8 cellular contexts compared by ENCODE assay signal in the genomic region with DNA sequence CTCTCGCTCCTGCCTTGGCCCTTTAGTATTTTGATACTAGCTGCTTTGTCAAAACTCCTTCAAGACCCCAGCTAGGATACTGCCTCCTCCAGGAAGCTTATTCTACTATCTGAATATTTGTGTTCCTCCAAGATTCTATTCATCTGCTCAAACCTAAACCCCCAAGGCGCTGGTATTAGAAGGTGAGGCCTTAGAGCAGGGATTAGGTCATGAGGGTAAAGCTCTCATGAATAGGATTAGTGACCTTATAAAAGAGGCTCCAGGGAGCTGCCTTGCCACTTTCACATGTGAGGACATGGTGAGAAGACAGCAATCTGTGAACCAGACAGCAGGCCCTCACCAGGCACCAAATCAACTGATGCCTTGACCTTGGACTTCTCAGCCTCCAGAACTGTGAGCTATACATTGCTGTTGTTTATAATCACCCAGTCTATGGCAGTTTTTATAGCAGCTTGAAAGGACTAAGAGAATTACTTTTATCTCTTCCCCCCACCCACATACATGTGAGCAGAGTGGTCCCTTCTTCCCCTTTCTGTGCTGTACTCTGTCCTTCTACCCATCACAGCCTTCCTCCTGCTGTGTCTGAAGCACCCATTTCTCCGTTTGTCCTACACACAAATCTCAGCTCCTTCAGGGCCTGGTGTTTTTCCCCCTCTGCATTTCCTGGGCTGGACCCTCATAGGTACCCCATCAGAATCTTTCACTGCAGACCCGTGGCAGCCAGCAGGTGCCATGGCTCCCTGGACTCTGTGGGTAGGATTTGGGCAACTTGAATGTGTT. TPM values are rescaled to one million over a fixed set of nuclear protein-coding genes. Genes with fewer than 3 reads are reported as not detected.
DNase-seq lines count a peak whose midpoint lies in the region; ATAC-seq and TF ChIP-seq lines count a peak whose summit lies in the region.

No MANE protein-coding gene starts in this region.

- peak overlapping the region; percentile 44 for H3K27ac ChIP-seq in caudate nucleus (ENCODE audit: low read depth, low read length)
- peak overlapping the region; percentile 62 to 63 for H3K27ac ChIP-seq in ovary

- no peaks in the 10 kb centered on the region for H3K9me3 ChIP-seq in ovary

- 89 to 95% (median 94%) methylated on average over 4 of the region's 4 CpGs for WGBS in ovary, 3 donors

- peaks cover 35% of the 10 kb centered on the region for H3K4me1 ChIP-seq in ovary (ENCODE audit: insufficient read depth)

- no peaks in the 10 kb centered on the region for H3K27me3 ChIP-seq in ovary

- peak; percentile 13 for ATAC-seq in GM18907 (IDR thresholded peaks at IDR 0.05; ENCODE audit: unreplicated experiment)
- peak; percentile 0 for ATAC-seq in HG03280 (IDR thresholded peaks at IDR 0.05; ENCODE audit: unreplicated experiment)
- no peak for ATAC-seq in HG03571 (IDR thresholded peaks at IDR 0.05; ENCODE audit: unreplicated experiment)
- ATAC-seq in HG03108 (IDR thresholded peaks at IDR 0.05; ENCODE audit: unreplicated experiment) = no peak

- TF ChIP-seq CTCF in ovary (IDR thresholded peaks at IDR 0.05) = no peak

- no peak overlapping the region for H3K4me3 ChIP-seq in ovary

- no peaks in the 10 kb centered on the region for H3K36me3 ChIP-seq in ovary

- DNase-seq in caudate nucleus (lab: John Stamatoyannopoulos, UW) (no peak), ovary (peak in 3 of 5 donors; percentile 4 to 12 (median 9)), NCI-H748 (lab: John Stamatoyannopoulos, UW; ENCODE audit: unreplicated experiment) (no peak), amniotic stem cell (lab: John Stamatoyannopoulos, UW) (no peak)

- intact Hi-C loops in ovary (cut with DNase I) = loop anchor here in 2 of 4 donors (5.0 to 10.0 kb wide), 2 partner anchors 142 to 149 kb away; a partner anchor contains a TSS

- no peak for TF ChIP-seq EP300 in ovary (IDR thresholded peaks at IDR 0.05)

- no peak for TF ChIP-seq POLR2A in ovary (IDR thresholded peaks at IDR 0.05)

RNA-seq across cellular contexts. Expression of a gene that starts 54.5 kb away (rescaled TPM):
- total RNA-seq in ovary = 10 to 100 TPM; 12.8 to 24.4 (median 22.4) TPM
- polyA plus RNA-seq in ovary = 10 to 100 TPM; 12.0 to 22.2 TPM

Comparison
In these comparisons a context has a peak if more than half of its experiments do, and no peak if none do; other contexts are left out.
1. ATAC-seq: peak in GM18907 (single experiment) and HG03280 (single experiment); none in HG03571 (single experiment) and HG03108 (single experiment).
2. DNase-seq: peak in ovary (3 of 5); none in caudate nucleus (0 of 61), NCI-H748 (single experiment) and amniotic stem cell (single experiment).